8 cellular contexts compared by ENCODE assay signal in the genomic region with DNA sequence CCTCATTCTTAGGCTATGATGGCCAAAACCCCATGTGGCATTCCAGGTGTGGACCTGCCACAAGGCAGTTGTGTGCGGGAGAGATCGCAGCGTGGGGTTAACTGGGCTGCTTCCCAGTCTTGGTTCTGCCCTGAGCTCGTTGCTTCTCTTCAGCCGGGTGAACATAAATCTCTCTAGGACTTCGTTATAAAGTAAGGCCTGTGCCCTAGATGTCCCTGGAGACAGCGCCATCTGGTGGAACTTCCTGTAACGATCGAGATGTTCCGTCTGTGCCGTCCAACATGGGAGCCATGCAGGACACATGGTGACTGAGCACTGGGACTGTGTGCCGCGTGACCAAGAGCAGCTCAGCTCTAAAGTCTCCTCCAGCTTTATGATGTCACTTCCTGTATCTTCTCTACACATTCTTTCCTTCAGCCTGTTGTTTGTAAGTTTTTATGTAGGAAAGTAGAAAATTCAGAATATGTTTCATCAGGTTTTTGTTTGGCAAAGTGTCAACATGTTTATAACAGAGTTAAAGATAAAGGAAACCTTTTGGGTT. TPM values are rescaled to one million over a fixed set of nuclear protein-coding genes. Genes with fewer than 3 reads are reported as not detected.
DNase-seq lines count a peak whose midpoint lies in the region; ATAC-seq and TF ChIP-seq lines count a peak whose summit lies in the region.

No MANE protein-coding gene starts in this region.

- ATAC-seq in GM21447 (IDR thresholded peaks at IDR 0.05; ENCODE audit: unreplicated experiment) (peak; percentile 81), IMR-90 (ENCODE audit: low read depth) (peak; percentile 48)

- H3K9ac ChIP-seq in IMR-90 (ENCODE audit: low read depth, low read length) = no peak overlapping the region
- H3K9ac ChIP-seq in OCI-LY3 (ENCODE audit: low read length) = no peak overlapping the region
- no peak overlapping the region for H3K9ac ChIP-seq in neuronal stem cell (ENCODE audit: low read depth, low read length, poor library complexity)

- peak overlapping the region; percentile 20 for H2AK9ac ChIP-seq in IMR-90 (replicated peaks; ENCODE audit: low read depth, low read length, poor library complexity)

- in situ Hi-C loops in IMR-90 (cut with MboI; ENCODE audit: low sequenced_read_pairs) = no loop called here

- no peak overlapping the region for H2BK20ac ChIP-seq in IMR-90 (ENCODE audit: low read depth, low read length)

- H4K20me1 ChIP-seq in IMR-90 (ENCODE audit: insufficient read depth, low read length) = no peaks in the 10 kb centered on the region
- no peaks in the 10 kb centered on the region for H4K20me1 ChIP-seq in OCI-LY3 (ENCODE audit: insufficient read depth, low read length)

- no peak overlapping the region for H3K4me2 ChIP-seq in IMR-90 (ENCODE audit: low read depth, low read length)
- H3K4me2 ChIP-seq in OCI-LY3 (ENCODE audit: low read length) = peak overlapping the region; percentile 12
- H3K4me2 ChIP-seq in neuronal stem cell (ENCODE audit: insufficient read depth, low read length, poor library complexity, severe bottlenecking) = no peak overlapping the region

- intact Hi-C loops in IMR-90 (cut with micrococcal nuclease) = loop anchor here (1.0 kb wide), 1 partner anchor 717 kb away; no protein-coding TSS in a partner anchor

- dilution Hi-C loops in IMR-90 (cut with HindIII; ENCODE audit: low sequenced_read_pairs, unreplicated experiment) = no loop called here

- H4K91ac ChIP-seq in IMR-90 (ENCODE audit: insufficient read depth, low read depth, low read length) (peak overlapping the region; percentile 28; the same call in 1 of the 2 replicates), neuronal stem cell (ENCODE audit: low read depth, low read length, poor library complexity) (no peak overlapping the region)

- H3K4me3 ChIP-seq in IMR-90 (ENCODE audit: insufficient read depth, low read depth, low read length) (no peak overlapping the region), OCI-LY3 (ENCODE audit: low read length) (no peak overlapping the region), neuronal stem cell (ENCODE audit: low read length in 2 of 2) (no peak overlapping the region), suprapubic skin (no peak overlapping the region)

- H3K79me2 ChIP-seq in OCI-LY3 (ENCODE audit: low read length) = no peaks in the 10 kb centered on the region

- H3K14ac ChIP-seq in IMR-90 (replicated peaks; ENCODE audit: low read depth, low read length) (no peak overlapping the region), neuronal stem cell (ENCODE audit: low read length) (no peak overlapping the region)

- no peak overlapping the region for H3K56ac ChIP-seq in IMR-90 (ENCODE audit: extremely low read depth, insufficient read depth, low read length)

- H3K27me3 ChIP-seq in IMR-90 (ENCODE audit: control insufficient read depth, insufficient read depth, low read length) = no peaks in the 10 kb centered on the region
- no peaks in the 10 kb centered on the region for H3K27me3 ChIP-seq in OCI-LY3 (ENCODE audit: low read depth, low read length)
- no peaks in the 10 kb centered on the region for H3K27me3 ChIP-seq in neuronal stem cell (ENCODE audit: control insufficient read depth in 3 of 3, insufficient read depth in 3 of 3, low read depth in 1 of 3, low read length in 3 of 3)
- no peaks in the 10 kb centered on the region for H3K27me3 ChIP-seq in suprapubic skin

- H3K18ac ChIP-seq in IMR-90 (ENCODE audit: low read depth, low read length) = no peak overlapping the region
- no peak overlapping the region for H3K18ac ChIP-seq in neuronal stem cell (ENCODE audit: low read length)

- peak; percentile 66 for TF ChIP-seq CTCF in IMR-90 (conservative IDR thresholded peaks at IDR 0.05; ENCODE audit: low read depth, low read length)
- peak; percentile 70 for TF ChIP-seq CTCF in OCI-LY3 (IDR thresholded peaks at IDR 0.05; ENCODE audit: low read depth, low read length)
- peak; percentile 30 to 68 for TF ChIP-seq CTCF in suprapubic skin (IDR thresholded peaks at IDR 0.05)

- TF ChIP-seq EP300 in suprapubic skin (IDR thresholded peaks at IDR 0.05) = no peak

- H4K8ac ChIP-seq in IMR-90 (ENCODE audit: low read depth in 2 of 2, low read length in 2 of 2) (peak overlapping the region; percentile 5 to 58; a peak in 3 of 4 replicates), neuronal stem cell (ENCODE audit: low read depth, low read length) (no peak overlapping the region)

- WGBS in IMR-90 (ENCODE audit: extremely low coverage in 2 of 2, insufficient read length in 1 of 2), 2 experiments = 43% methylated on average over 7 of the region's 13 CpGs; no CpG with 5 or more reads in 1 of the 2 experiments
- WGBS in neuronal stem cell (ENCODE audit: extremely low coverage in 2 of 2, insufficient read length in 2 of 2, insufficient replicate concordance in 1 of 2), 2 donors = no CpG with 5 or more reads among the region's 13 CpGs
- 32% methylated on average over 13 of the region's 13 CpGs for WGBS in suprapubic skin

- no peaks in the 10 kb centered on the region for H3K9me3 ChIP-seq in IMR-90 (ENCODE audit: control insufficient read depth, insufficient read depth, low read length)
- no peaks in the 10 kb centered on the region for H3K9me3 ChIP-seq in OCI-LY3 (ENCODE audit: insufficient read depth, low read length)
- no peaks in the 10 kb centered on the region for H3K9me3 ChIP-seq in neuronal stem cell (replicated peaks in 1 of 2; ENCODE audit: control insufficient read depth in 2 of 2, insufficient read depth in 1 of 2, low read depth in 1 of 2, low read length in 2 of 2)
- H3K9me3 ChIP-seq in suprapubic skin = no peaks in the 10 kb centered on the region

- H3K4me1 ChIP-seq in IMR-90 (ENCODE audit: control insufficient read depth, insufficient read depth, low read length) (peaks cover 6% of the 10 kb centered on the region; the same call in 1 of the 2 replicates), OCI-LY3 (ENCODE audit: low read length) (peaks cover 7% of the 10 kb centered on the region), neuronal stem cell (ENCODE audit: control insufficient read depth in 2 of 2, insufficient read depth in 1 of 2, low read depth in 1 of 2, low read length in 2 of 2) (peaks cover 3 to 6% of the 10 kb centered on the region in 2 donors), suprapubic skin (peaks cover 44% of the 10 kb centered on the region)

- H2BK5ac ChIP-seq in IMR-90 (ENCODE audit: low read depth, low read length, poor library complexity, severe bottlenecking) (no peak overlapping the region), neuronal stem cell (ENCODE audit: low read length) (no peak overlapping the region)

- TF ChIP-seq POLR2A in IMR-90 (IDR thresholded peaks at IDR 0.05; ENCODE audit: low read depth, low read length) (no peak), suprapubic skin (IDR thresholded peaks at IDR 0.05) (no peak)

- H3K9me1 ChIP-seq in IMR-90 (ENCODE audit: insufficient read depth, low read length) = no peaks in the 10 kb centered on the region

- peak overlapping the region; percentile 78 for H2AFZ ChIP-seq in IMR-90 (replicated peaks; ENCODE audit: low read length, poor library complexity)
- peak overlapping the region; percentile 82 for H2AFZ ChIP-seq in OCI-LY3 (ENCODE audit: low read depth, low read length)
- H2AFZ ChIP-seq in neuronal stem cell (ENCODE audit: low read length) = peak overlapping the region; percentile 80

- POLR2A ChIA-PET in IMR-90 (lab: Charles Lee; ENCODE audit: unreplicated experiment) = no interaction called here

- H2BK120ac ChIP-seq in IMR-90 (ENCODE audit: low read depth, low read length) (no peak overlapping the region), neuronal stem cell (ENCODE audit: low read depth, low read length) (no peak overlapping the region)

- CTCF ChIA-PET in IMR-90 (lab: Yijun Ruan, JAX) = interaction anchor here (0.6 kb wide), 1 partner anchor 714 kb away, joined by 3 read pairs; no protein-coding TSS in a partner anchor

- H2BK12ac ChIP-seq in neuronal stem cell (ENCODE audit: low read length) = no peak overlapping the region

- no peak overlapping the region for H2BK15ac ChIP-seq in IMR-90 (ENCODE audit: low read depth, low read length)
- H2BK15ac ChIP-seq in neuronal stem cell (ENCODE audit: low read length) = no peak overlapping the region

- DNase-seq in DMS 273 treated with DMSO at 0.1 percent for 48 hours (lab: John Stamatoyannopoulos, UW) (peak; percentile 74), IMR-90 (peak; percentile 78), activated T-cell treated with anti-CD3 and anti-CD28 coated beads for 4 hours (peak; percentile 59), fibroblast of gingiva (ENCODE audit: low read depth) (peak; percentile 79), neuronal stem cell (ENCODE audit: low spot score) (peak; percentile 79), suprapubic skin (ENCODE audit: low spot score in 2 of 2) (peak; percentile 89)

- 0 out of 2 replicates have a peak overlapping the region, but pooled peaks have one; percentile 5 for H2AK5ac ChIP-seq in IMR-90 (ENCODE audit: low read depth, low read length)
- no peak overlapping the region for H2AK5ac ChIP-seq in neuronal stem cell (ENCODE audit: low read depth, low read length)

- no peaks in the 10 kb centered on the region for H3K36me3 ChIP-seq in IMR-90 (ENCODE audit: control insufficient read depth, insufficient read depth, low read length)
- no peaks in the 10 kb centered on the region for H3K36me3 ChIP-seq in OCI-LY3 (replicated peaks; ENCODE audit: low read depth, low read length)
- H3K36me3 ChIP-seq in neuronal stem cell (replicated peaks in 1 of 2; ENCODE audit: control insufficient read depth in 2 of 2, insufficient read depth in 2 of 2, low read length in 2 of 2) = no peaks in the 10 kb centered on the region
- no peaks in the 10 kb centered on the region for H3K36me3 ChIP-seq in suprapubic skin

- peak; percentile 73 for TF ChIP-seq RAD21 in IMR-90 (IDR thresholded peaks at IDR 0.05; ENCODE audit: low read length)

- H3K27ac ChIP-seq in IMR-90 (ENCODE audit: insufficient read depth, low read length) (no peak overlapping the region), OCI-LY3 (ENCODE audit: low read length) (no peak overlapping the region), neuronal stem cell (replicated peaks; ENCODE audit: low read length) (no peak overlapping the region), suprapubic skin (no peak overlapping the region)

- no peaks in the 10 kb centered on the region for H3K79me1 ChIP-seq in IMR-90 (ENCODE audit: low read depth in 1 of 2, low read length in 2 of 2)
- no peaks in the 10 kb centered on the region for H3K79me1 ChIP-seq in neuronal stem cell (ENCODE audit: low read depth, low read length)

- H3K4ac ChIP-seq in IMR-90 (ENCODE audit: low read depth, low read length) (0 out of 2 replicates have a peak overlapping the region, but pooled peaks have one; percentile 4), neuronal stem cell (ENCODE audit: low read length) (no peak overlapping the region)

- H3K23ac ChIP-seq in IMR-90 (ENCODE audit: low read depth, low read length) (no peak overlapping the region), neuronal stem cell (ENCODE audit: low read depth, low read length, poor library complexity) (no peak overlapping the region)

- BruUV-seq in IMR-90 (replicated peaks; lab: Mats Ljungman, UMichigan) = no TSS peak

- no peak overlapping the region for H4K5ac ChIP-seq in IMR-90 (ENCODE audit: low read depth, low read length)

RNA-seq across cellular contexts. Expression of gene RPP40, which starts 26.8 kb away (rescaled TPM):
- total RNA-seq in IMR-90 (2012; rRNA removed) (19.7 and 22.2 TPM in 2 replicates), suprapubic skin (10 to 100 TPM in 2 of 4 donors, 1 to 10 TPM in 2; 4.6 to 11.7 (median 9.0) TPM)
- polyA plus RNA-seq in IMR-90 (2012; rRNA removed) = 6.6 and 8.1 TPM in 2 replicates
- 3.2 and 4.2 TPM in 2 replicates for polyA plus RNA-seq in IMR-90 (2012; cell fraction: cytosol; rRNA removed)
- polyA plus RNA-seq in IMR-90 (2012; cell fraction: nucleus; rRNA removed; ENCODE audit: low replicate concordance) = 2.3 and 4.6 TPM in 2 replicates
- polyA plus RNA-seq in neuronal stem cell (2013, experiment 1 of 2) = 8.5 TPM
- 9.8 TPM for polyA plus RNA-seq in neuronal stem cell (2013, experiment 2 of 2)

RNA-seq across cellular contexts. Expression of gene PPP1R3G, which starts 54.5 kb away (rescaled TPM):
- total RNA-seq in IMR-90 (2012; rRNA removed) (under 0.01 and 0.18 TPM in 2 replicates), suprapubic skin (under 1 TPM; 0.38 to 0.80 (median 0.67) TPM)
- 0.09 and 0.10 TPM in 2 replicates for polyA plus RNA-seq in IMR-90 (2012; rRNA removed)
- polyA plus RNA-seq in IMR-90 (2012; cell fraction: cytosol; rRNA removed) = 0.06 and 0.16 TPM in 2 replicates
- polyA plus RNA-seq in IMR-90 (2012; cell fraction: nucleus; rRNA removed; ENCODE audit: low replicate concordance) = 0.09 and 0.10 TPM in 2 replicates
- 0.01 TPM for polyA plus RNA-seq in neuronal stem cell (2013, experiment 1 of 2)
- 0.04 TPM for polyA plus RNA-seq in neuronal stem cell (2013, experiment 2 of 2)
